In genomic region chr7:22193361-22194016, GRCh38 we compare ENCODE assay signal across 9 cellular contexts.
DNase-seq lines count a peak whose midpoint lies in the region; ATAC-seq, FAIRE-seq and TF ChIP-seq lines count a peak whose summit lies in the region.
"Had no signal": no experiment of that assay in that cellular context is flagged by ENCODE, and none has a peak within 500 bp of the region (broad histone marks: within the 10 kb centered on the region; RNA-seq: fewer than 3 reads in every experiment).

No MANE protein-coding gene starts in this region.

- POLR2A ChIA-PET in HepG2 (lab: Yijun Ruan, JAX), result no interaction called here

- dilution Hi-C loops in mammary epithelial cell (cut with HindIII; ENCODE audit: low sequenced_read_pairs), result no loop called here

- BruUV-seq in HepG2 (replicated peaks; lab: Mats Ljungman, UMichigan), result no TSS peak
- BruUV-seq in mammary epithelial cell (replicated peaks; lab: Mats Ljungman, UMichigan), result no TSS peak

- H3K4me2 ChIP-seq in HepG2 (ENCODE audit: low read depth, low read length) (no peak overlapping the region), mammary epithelial cell (ENCODE audit: insufficient read depth, low read depth, low read length) (no peak overlapping the region)

- CTCF ChIA-PET in HepG2 (lab: Yijun Ruan, JAX; ENCODE audit: low intra/inter-chr PET ratio, low total read pairs), result no interaction called here
- CTCF ChIA-PET in mammary epithelial cell (lab: Charles Lee; ENCODE audit: low non-redundant PET), result no interaction called here

- H3K9ac ChIP-seq in endocrine pancreas (ENCODE audit: control insufficient read depth, insufficient read depth, low read length) (peak overlapping the region; percentile 4), HepG2 (ENCODE audit: insufficient read depth, low read depth, low read length) (no peak overlapping the region), mammary epithelial cell (ENCODE audit: insufficient read depth, low read length) (no peak overlapping the region)

- no peak for TF ChIP-seq RAD21 in HepG2 (CRISPR knock-in tag; IDR thresholded peaks at IDR 0.05)

- no peak for FAIRE-seq in HepG2 (lab: Jason Lieb, UNC)

- DNase-seq in NCI-H146 (lab: John Stamatoyannopoulos, UW) (peak; percentile 44), HepG2 (ENCODE audit: low spot score) (no peak), testis (peak; percentile 46), DMS53 (lab: John Stamatoyannopoulos, UW) (no peak), mammary epithelial cell (no peak), COLO668 (lab: John Stamatoyannopoulos, UW; ENCODE audit: unreplicated experiment) (no peak)

- TF ChIP-seq EP300 in HepG2 (IDR thresholded peaks at IDR 0.05; ENCODE audit: low read depth in 2 of 2, low read length in 2 of 2) (no peak), HepG2 (CRISPR knock-in tag; IDR thresholded peaks at IDR 0.05; ENCODE audit: borderline replicate concordance) (no peak)

- 96% methylated on average over 24 of the region's 24 CpGs for WGBS in HepG2 (ENCODE audit: low lambda C conversion rate)
- WGBS in testis, 2 donors, result 25 to 33% methylated on average over 24 of the region's 24 CpGs
- 42% methylated on average over 23 of the region's 24 CpGs for WGBS in mammary epithelial cell (ENCODE audit: low coverage, missing lambda C conversion rate)

- H3K27ac ChIP-seq in HepG2 (ENCODE audit: extremely low read length, insufficient read depth, low read length) (no peak overlapping the region), testis (no peak overlapping the region), mammary epithelial cell (ENCODE audit: insufficient read depth, low read depth, low read length) (no peak overlapping the region)

- H3K27me3 ChIP-seq in endocrine pancreas (ENCODE audit: control insufficient read depth, insufficient read depth, low read length) (no peaks in the 10 kb centered on the region), HepG2 (ENCODE audit: control insufficient read depth in 1 of 2, insufficient read depth in 2 of 2, low read length in 2 of 2) (no peaks in the 10 kb centered on the region), testis (no peaks in the 10 kb centered on the region), mammary epithelial cell (ENCODE audit: insufficient read depth, low read length) (no peaks in the 10 kb centered on the region)

- TF ChIP-seq CTCF in HepG2 (CRISPR knock-in tag; IDR thresholded peaks at IDR 0.05) (no peak), testis (IDR thresholded peaks at IDR 0.05) (no peak), mammary epithelial cell (conservative IDR thresholded peaks at IDR 0.05 in 1 of 2, IDR thresholded peaks at IDR 0.05 in 1 of 2; ENCODE audit: extremely low read depth in 1 of 2, insufficient read depth in 1 of 2, low read depth in 1 of 2, low read length in 2 of 2) (no peak)

- H3K36me3 ChIP-seq in endocrine pancreas (ENCODE audit: control insufficient read depth, insufficient read depth, low read length) (no peaks in the 10 kb centered on the region), HepG2 (replicated peaks in 1 of 2; ENCODE audit: control insufficient read depth in 1 of 2, insufficient read depth in 2 of 2, low read length in 2 of 2) (peaks cover 19 to 73% of the 10 kb centered on the region in 2 experiments), testis (ENCODE audit: low read depth, missing control alignments) (no peaks in the 10 kb centered on the region), mammary epithelial cell (ENCODE audit: insufficient read depth, low read length) (no peaks in the 10 kb centered on the region)

- TF ChIP-seq POLR2A in HepG2 (IDR thresholded peaks at IDR 0.05; ENCODE audit: insufficient read depth in 1 of 2, low read depth in 2 of 2, low read length in 2 of 2) (no peak), testis (IDR thresholded peaks at IDR 0.05) (no peak)

- ATAC-seq in HepG2 (no peak), HG02884 (IDR thresholded peaks at IDR 0.05; ENCODE audit: unreplicated experiment) (no peak)

- H3K4me1 ChIP-seq in endocrine pancreas (ENCODE audit: control insufficient read depth, insufficient read depth, low read length) (no peaks in the 10 kb centered on the region), HepG2 (ENCODE audit: insufficient read depth, low read length) (no peaks in the 10 kb centered on the region), testis (no peaks in the 10 kb centered on the region), mammary epithelial cell (ENCODE audit: insufficient read depth, low read length) (no peaks in the 10 kb centered on the region)

- peaks cover 6% of the 10 kb centered on the region; the same call in 1 of the 2 replicates for H4K20me1 ChIP-seq in HepG2 (ENCODE audit: insufficient read depth, low read length)
- no peaks in the 10 kb centered on the region for H4K20me1 ChIP-seq in mammary epithelial cell (ENCODE audit: insufficient read depth, low read length)

- no peak overlapping the region for H2AFZ ChIP-seq in HepG2 (ENCODE audit: low read length)
- H2AFZ ChIP-seq in mammary epithelial cell (ENCODE audit: low read depth, low read length), result no peak overlapping the region

- H3K79me2 ChIP-seq in HepG2 (ENCODE audit: insufficient read depth, low read length), result peaks cover 3% of the 10 kb centered on the region
- no peaks in the 10 kb centered on the region for H3K79me2 ChIP-seq in mammary epithelial cell (ENCODE audit: insufficient read depth, low read length)

- in situ Hi-C loops in HepG2 (cut with HindIII; ENCODE audit: extremely low pct_ligation_motif_present, low pct_unique_long_range_greater_than_20kb), result no loop called here
- in situ Hi-C loops in mammary epithelial cell (cut with MboI; ENCODE audit: low sequenced_read_pairs in 2 of 2), result no loop called here

- H3K9me3 ChIP-seq in endocrine pancreas (ENCODE audit: control insufficient read depth, low read length) (no peaks in the 10 kb centered on the region), HepG2 (ENCODE audit: low read length) (no peaks in the 10 kb centered on the region), testis (no peaks in the 10 kb centered on the region), mammary epithelial cell (replicated peaks; ENCODE audit: insufficient read depth, low read length) (no peaks in the 10 kb centered on the region)

- H3K4me3 ChIP-seq in endocrine pancreas (ENCODE audit: control insufficient read depth, insufficient read depth, low read length) (peak overlapping the region; percentile 29), HepG2 (replicated peaks in 1 of 3; ENCODE audit: insufficient read depth in 1 of 3, low read depth in 2 of 3, low read length in 3 of 3) (no peak overlapping the region), testis (peak overlapping the region in 1 of 2 donors; percentile 5), mammary epithelial cell (replicated peaks in 1 of 3; ENCODE audit: insufficient read depth in 1 of 3, low read depth in 2 of 3, low read length in 3 of 3) (no peak overlapping the region)
- H3K4me3 ChIP-seq: lung had no signal

- intact Hi-C loops in HepG2 (cut with micrococcal nuclease; ENCODE audit: unreplicated experiment) (no loop called here), testis (cut with DNase I; ENCODE audit: low total_unique reads) (no loop called here), mammary epithelial cell (cut with micrococcal nuclease) (no loop called here)

TF ChIP-seq in HepG2, 621 proteins besides CTCF, POLR2A, EP300 and RAD21:
- peak; percentile 51 for TF ChIP-seq RBM22 (optimal IDR thresholded peaks at IDR 0.05; ENCODE audit: low read length)
- TF ChIP-seq ZBTB20 (CRISPR knock-in tag; IDR thresholded peaks at IDR 0.05; ENCODE audit: borderline replicate concordance, low read depth), result no peak

Comparison
In these comparisons a context has a peak if more than half of its experiments do, and no peak if none do; other contexts are left out.
1. DNase-seq: peak in NCI-H146 (single experiment) and testis (single experiment); none in HepG2 (single experiment), DMS53 (single experiment), mammary epithelial cell (single experiment) and COLO668 (single experiment).